8 cellular contexts compared by ENCODE assay signal in the genomic region with DNA sequence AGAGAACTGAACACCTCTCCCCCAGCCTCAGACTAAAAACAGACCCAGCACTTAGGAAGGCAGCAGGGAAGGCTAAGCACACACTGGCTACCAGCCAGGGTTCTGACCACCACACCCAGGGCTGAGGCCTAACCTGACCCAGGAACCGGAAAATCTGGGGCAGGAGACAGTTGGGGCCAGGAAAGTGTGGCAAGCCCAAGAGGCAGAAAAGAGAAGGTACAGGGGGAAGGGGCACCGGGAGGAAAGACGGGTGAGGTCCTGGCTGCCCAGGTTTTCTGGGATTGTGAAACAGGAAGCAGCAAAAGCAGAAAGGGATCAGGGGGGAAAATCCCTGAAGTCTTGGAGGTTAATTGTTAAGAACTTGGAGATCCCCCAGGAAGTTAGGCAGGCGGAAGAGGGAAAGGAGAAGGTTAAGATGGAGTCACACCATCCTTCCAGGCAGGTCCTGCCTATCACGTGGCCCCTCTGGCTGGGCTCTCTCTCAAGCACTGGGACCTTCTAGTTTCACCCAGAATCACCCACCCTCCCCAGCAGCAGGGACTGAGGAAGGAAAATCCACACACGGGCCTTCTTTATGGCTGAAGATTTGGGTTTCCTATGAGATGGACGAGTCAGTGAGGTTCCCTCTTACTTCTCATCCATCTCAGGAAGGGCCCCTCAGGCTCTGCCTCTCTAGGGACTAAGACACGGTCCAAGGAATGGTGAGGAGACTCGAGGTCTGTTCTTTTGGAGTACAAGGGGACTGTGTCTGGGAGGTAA. TPM values are rescaled to one million over a fixed set of nuclear protein-coding genes. Genes with fewer than 3 reads are reported as not detected.
DNase-seq lines count a peak whose midpoint lies in the region; ATAC-seq and TF ChIP-seq lines count a peak whose summit lies in the region.

No MANE protein-coding gene starts in this region.

- no peak overlapping the region for H3K23ac ChIP-seq in trophoblast cell (ENCODE audit: low read length)

- peak overlapping the region; percentile 87 for H2BK12ac ChIP-seq in trophoblast cell (ENCODE audit: low read length)

- H3K9me3 ChIP-seq in HUES6 (ENCODE audit: control insufficient read depth, insufficient read depth, low read depth, low read length) (no peaks in the 10 kb centered on the region), gastroesophageal sphincter (no peaks in the 10 kb centered on the region), trophoblast cell (ENCODE audit: insufficient read depth, low read depth, low read length) (peaks cover 2% of the 10 kb centered on the region)

- peak overlapping the region; percentile 86 for H3K18ac ChIP-seq in trophoblast cell (ENCODE audit: low read length)

- H3K4me3 Mint-ChIP-seq in activated CD4-positive, alpha-beta memory T cell treated with anti-CD3 and anti-CD28 coated beads, Interleukin-2, amount 10 ng/mL, durations not matched to agents 7 days and 5 days: peak overlapping the region; percentile 94

- H2AK5ac ChIP-seq in trophoblast cell (ENCODE audit: low read length): peak overlapping the region; percentile 94

- H3K9ac ChIP-seq in HUES6 (ENCODE audit: low read length) (peak overlapping the region; percentile 97), trophoblast cell (ENCODE audit: low read length) (no peak overlapping the region)

- H4K91ac ChIP-seq in trophoblast cell (ENCODE audit: low read depth, low read length): peak overlapping the region; percentile 99

- H3K36me3 ChIP-seq in HUES6 (ENCODE audit: control insufficient read depth, insufficient read depth, low read length) (peaks cover 15% of the 10 kb centered on the region), gastroesophageal sphincter (peaks cover 0 to 15% of the 10 kb centered on the region in 2 donors), trophoblast cell (ENCODE audit: control insufficient read depth in 1 of 2, insufficient read depth in 2 of 2, low read length in 2 of 2) (peaks cover 21 to 22% of the 10 kb centered on the region in 2 experiments)

- H2BK5ac ChIP-seq in trophoblast cell (ENCODE audit: low read depth, low read length, poor library complexity): peak overlapping the region; percentile 98

- H3K27ac ChIP-seq in HUES6 (ENCODE audit: low read depth, low read length) (peak overlapping the region; percentile 81; the same call in 1 of the 2 replicates), gastroesophageal sphincter (peak overlapping the region; percentile 92 to 100 (median 98)), trophoblast cell (ENCODE audit: low read depth, low read length) (peak overlapping the region; percentile 100)

- peak overlapping the region; percentile 90 for H3K14ac ChIP-seq in trophoblast cell (ENCODE audit: low read length)

- DNase-seq in CD1c-positive myeloid dendritic cell (ENCODE audit: extremely low spot score) (peak; percentile 65), trophoblast cell (peak; percentile 56 to 66), germinal center (ENCODE audit: low spot score) (no peak), AG08396 (ENCODE audit: low spot score) (no peak)
- no peak for DNase-seq in activated CD4-positive, alpha-beta memory T cell treated with anti-CD3 and anti-CD28 coated beads, Interleukin-2, amount 10 ng/mL, durations not matched to agents 7 days and 5 days

- POLR2A ChIA-PET in activated CD4-positive, alpha-beta memory T cell treated with anti-CD3 and anti-CD28 coated beads, Interleukin-2, amount 10 ng/mL, durations not matched to agents 7 days and 5 days (lab: Charles Lee): interaction anchor here (1.5 to 4.9 kb wide), 4 partner anchors 7 to 59 kb away, joined by 4 to 134 read pairs (median 73); a partner anchor contains a TSS

- ATAC-seq in gastroesophageal sphincter (peak; percentile 6), HG02642 (IDR thresholded peaks at IDR 0.05; ENCODE audit: poor library complexity, unreplicated experiment) (no peak)

- CTCF ChIA-PET in activated CD4-positive, alpha-beta memory T cell treated with anti-CD3 and anti-CD28 coated beads, Interleukin-2, amount 10 ng/mL, durations not matched to agents 7 days and 5 days (lab: Charles Lee): interaction anchor here (3.6 to 4.8 kb wide), 2 partner anchors 21 to 22 kb away, joined by 27 to 69 read pairs; a partner anchor contains a TSS

- peaks cover 58% of the 10 kb centered on the region for H3K79me2 ChIP-seq in trophoblast cell (ENCODE audit: control insufficient read depth, insufficient read depth, low read length, poor library complexity)

- H4K8ac ChIP-seq in trophoblast cell (ENCODE audit: low read depth, low read length): peak overlapping the region; percentile 82

- no peak for TF ChIP-seq CTCF in gastroesophageal sphincter (IDR thresholded peaks at IDR 0.05)

- H3K9me3 Mint-ChIP-seq in activated CD4-positive, alpha-beta memory T cell treated with anti-CD3 and anti-CD28 coated beads, Interleukin-2, amount 10 ng/mL, durations not matched to agents 7 days and 5 days: no peaks in the 10 kb centered on the region

- peak overlapping the region; percentile 81 for H2BK120ac ChIP-seq in trophoblast cell (ENCODE audit: insufficient read depth, low read length, poor library complexity)

- no peak for TF ChIP-seq EP300 in gastroesophageal sphincter (IDR thresholded peaks at IDR 0.05)

- no peaks in the 10 kb centered on the region for H3K27me3 Mint-ChIP-seq in activated CD4-positive, alpha-beta memory T cell treated with anti-CD3 and anti-CD28 coated beads, Interleukin-2, amount 10 ng/mL, durations not matched to agents 7 days and 5 days

- peak overlapping the region; percentile 99 for H3K4ac ChIP-seq in trophoblast cell (ENCODE audit: low read depth, low read length)

- peaks cover 51% of the 10 kb centered on the region for H3K36me3 Mint-ChIP-seq in activated CD4-positive, alpha-beta memory T cell treated with anti-CD3 and anti-CD28 coated beads, Interleukin-2, amount 10 ng/mL, durations not matched to agents 7 days and 5 days (ENCODE audit: low read depth)

- H3K4me2 ChIP-seq in trophoblast cell (ENCODE audit: low read length): peak overlapping the region; percentile 93

- H3K4me1 ChIP-seq in HUES6 (ENCODE audit: control insufficient read depth, insufficient read depth, low read length) (peaks cover 58% of the 10 kb centered on the region), gastroesophageal sphincter (peaks cover 3 to 74% (median 39%) of the 10 kb centered on the region in 3 donors), trophoblast cell (ENCODE audit: control insufficient read depth in 1 of 2, insufficient read depth in 2 of 2, low read length in 2 of 2) (peaks cover 39 to 46% of the 10 kb centered on the region in 2 experiments)

- 3 to 7% methylated on average over 8 to 9 of the region's 9 CpGs for WGBS in gastroesophageal sphincter (ENCODE audit: low coverage in 1 of 2), 2 donors
- WGBS in trophoblast cell (ENCODE audit: extremely low coverage, insufficient coverage, insufficient read length): no CpG with 5 or more reads among the region's 9 CpGs

- peaks cover 48% of the 10 kb centered on the region for H3K79me1 ChIP-seq in trophoblast cell (ENCODE audit: low read length)

- H3K4me3 ChIP-seq in HUES6 (ENCODE audit: low read depth, low read length) (peak overlapping the region; percentile 94), gastroesophageal sphincter (peak overlapping the region; percentile 97 to 98), trophoblast cell (ENCODE audit: low read depth, low read length) (no peak overlapping the region)

- H3K27me3 ChIP-seq in HUES6 (ENCODE audit: control insufficient read depth, insufficient read depth, low read length) (no peaks in the 10 kb centered on the region), gastroesophageal sphincter (no peaks in the 10 kb centered on the region), trophoblast cell (ENCODE audit: insufficient read depth, low read length) (no peaks in the 10 kb centered on the region)

- H4K12ac ChIP-seq in trophoblast cell (ENCODE audit: low read depth, low read length): peak overlapping the region; percentile 47

- no peak for TF ChIP-seq POLR2A in gastroesophageal sphincter (IDR thresholded peaks at IDR 0.05)

- H3K4me1 Mint-ChIP-seq in activated CD4-positive, alpha-beta memory T cell treated with anti-CD3 and anti-CD28 coated beads, Interleukin-2, amount 10 ng/mL, durations not matched to agents 7 days and 5 days: peaks cover 66% of the 10 kb centered on the region

- H3K27ac Mint-ChIP-seq in activated CD4-positive, alpha-beta memory T cell treated with anti-CD3 and anti-CD28 coated beads, Interleukin-2, amount 10 ng/mL, durations not matched to agents 7 days and 5 days: peak overlapping the region; percentile 95

- no peak overlapping the region for H2AFZ ChIP-seq in trophoblast cell (ENCODE audit: insufficient read depth, low read length, poor library complexity)

RNA-seq across cellular contexts. Expression of a gene that starts 2.6 kb away (rescaled TPM):
- total RNA-seq in activated CD4-positive, alpha-beta memory T cell treated with anti-CD3 and anti-CD28 coated beads, Interleukin-2, amount 10 ng/mL, durations not matched to agents 7 days and 5 days: 100 to 1,000 TPM; 222 to 229 TPM
- 100 to 1,000 TPM; 138 to 237 (median 186) TPM for total RNA-seq in gastroesophageal sphincter
- polyA plus RNA-seq in trophoblast cell (2013): 216 and 223 TPM in 2 replicates

RNA-seq across cellular contexts. Expression of a gene that starts 8.0 kb away (rescaled TPM):
- total RNA-seq in activated CD4-positive, alpha-beta memory T cell treated with anti-CD3 and anti-CD28 coated beads, Interleukin-2, amount 10 ng/mL, durations not matched to agents 7 days and 5 days: 10 to 100 TPM; 40.3 to 43.8 TPM
- 10 to 100 TPM; 50.6 to 84.2 (median 69.9) TPM for total RNA-seq in gastroesophageal sphincter
- polyA plus RNA-seq in trophoblast cell (2013): 40.5 and 40.7 TPM in 2 replicates

RNA-seq across cellular contexts. Expression of a gene that starts 18.5 kb away (rescaled TPM):
- total RNA-seq in activated CD4-positive, alpha-beta memory T cell treated with anti-CD3 and anti-CD28 coated beads, Interleukin-2, amount 10 ng/mL, durations not matched to agents 7 days and 5 days: 10 to 100 TPM; 61.6 to 74.1 TPM
- 10 to 100 TPM; 33.4 to 41.0 (median 33.9) TPM for total RNA-seq in gastroesophageal sphincter
- 156 and 169 TPM in 2 replicates for polyA plus RNA-seq in trophoblast cell (2013)

RNA-seq across cellular contexts. Expression of a gene that starts 20.3 kb away (rescaled TPM):
- 10 to 100 TPM; 42.0 to 43.3 TPM for total RNA-seq in activated CD4-positive, alpha-beta memory T cell treated with anti-CD3 and anti-CD28 coated beads, Interleukin-2, amount 10 ng/mL, durations not matched to agents 7 days and 5 days
- total RNA-seq in gastroesophageal sphincter: 10 to 100 TPM; 14.5 to 18.4 (median 17.0) TPM
- polyA plus RNA-seq in trophoblast cell (2013): 44.2 and 46.1 TPM in 2 replicates

RNA-seq across cellular contexts. Expression of a gene that starts 20.6 kb away (rescaled TPM):
- 10 to 100 TPM; 40.3 to 44.3 TPM for total RNA-seq in activated CD4-positive, alpha-beta memory T cell treated with anti-CD3 and anti-CD28 coated beads, Interleukin-2, amount 10 ng/mL, durations not matched to agents 7 days and 5 days
- total RNA-seq in gastroesophageal sphincter: 10 to 100 TPM in 3 of 4 donors, 1 to 10 TPM in 1; 8.4 to 29.0 (median 17.4) TPM
- 15.9 and 18.0 TPM in 2 replicates for polyA plus RNA-seq in trophoblast cell (2013)

Comparison
In these comparisons a context has a peak if more than half of its experiments do, and no peak if none do; other contexts are left out.
1. DNase-seq: peak in CD1c-positive myeloid dendritic cell (single experiment) and trophoblast cell (2 of 2); none in activated CD4-positive, alpha-beta memory T cell treated with anti-CD3 and anti-CD28 coated beads, Interleukin-2, amount 10 ng/mL, durations not matched to agents 7 days and 5 days (single experiment), germinal center (single experiment) and AG08396 (single experiment).
2. Peak in every context shown above with its lines, with median percentiles within 50 percentile points of each other: H3K27ac ChIP-seq.